Comparison of ENCODE assay signal across 11 cellular contexts in the genomic region with DNA sequence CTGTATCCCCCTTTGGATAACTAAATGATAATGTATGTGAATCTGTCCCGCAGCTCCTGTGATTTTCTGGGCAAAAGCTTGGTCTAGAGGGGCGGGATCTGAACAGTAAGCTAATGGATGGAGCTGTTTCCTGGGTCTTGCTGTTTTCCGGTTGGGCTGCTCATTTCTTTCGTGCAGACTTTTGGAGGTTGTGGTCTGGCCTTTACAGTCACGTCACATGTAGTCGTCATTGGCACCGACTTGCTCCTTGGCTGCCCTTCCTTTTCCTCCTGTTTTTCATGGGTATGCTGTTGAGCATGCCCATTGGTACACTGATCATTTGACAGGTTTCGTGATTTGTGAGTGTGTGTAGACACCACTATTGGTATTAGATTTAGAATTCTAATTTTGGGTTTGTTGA. TPM values are rescaled to one million over a fixed set of nuclear protein-coding genes. Genes with fewer than 3 reads are reported as not detected.
A peak's percentile ranks its signal among the peaks of the same experiment; 100 is the strongest.
DNase-seq lines count a peak whose midpoint lies in the region; ATAC-seq, FAIRE-seq and TF ChIP-seq lines count a peak whose summit lies in the region.
"Had no signal": no experiment of that assay in that cellular context is flagged by ENCODE, and none has a peak within 500 bp of the region (broad histone marks: within the 10 kb centered on the region; RNA-seq: fewer than 3 reads in every experiment).

No MANE protein-coding gene starts in this region.

- H3K36me3 ChIP-seq in keratinocyte (ENCODE audit: control insufficient read depth in 2 of 2, extremely low read depth in 1 of 2, insufficient read depth in 2 of 2, low read length in 2 of 2), result peaks cover 9 to 26% of the 10 kb centered on the region in 2 experiments
- peaks cover 0 to 41% of the 10 kb centered on the region in 2 donors for H3K36me3 ChIP-seq in gastroesophageal sphincter

- no peak overlapping the region for H3K27ac Mint-ChIP-seq in activated naive CD8-positive, alpha-beta T cell treated with anti-CD3 and anti-CD28 coated beads, Interleukin-2, amount 50 U/mL, for 24 hours

- peak overlapping the region; percentile 92 for H3K4me2 ChIP-seq in keratinocyte (ENCODE audit: control insufficient read depth, extremely low read depth, insufficient read depth, low read depth, low read length)

- H3K4me1 Mint-ChIP-seq in activated naive CD8-positive, alpha-beta T cell treated with anti-CD3 and anti-CD28 coated beads, Interleukin-2, amount 50 U/mL, for 24 hours, result peaks cover 65% of the 10 kb centered on the region

- no peak for TF ChIP-seq POLR2A in gastroesophageal sphincter (IDR thresholded peaks at IDR 0.05)

- H3K4me3 ChIP-seq in keratinocyte (ENCODE audit: control insufficient read depth in 2 of 3, extremely low read depth in 1 of 3, insufficient read depth in 2 of 3, low read depth in 1 of 3, low read length in 3 of 3) (no peak overlapping the region), gastroesophageal sphincter (no peak overlapping the region)
- H3K4me3 ChIP-seq: body of pancreas had no signal

- TF ChIP-seq CTCF in GM20000 (IDR thresholded peaks at IDR 0.05; ENCODE audit: extremely low read depth, missing control alignments), result no peak
- no peak for TF ChIP-seq CTCF in keratinocyte (optimal IDR thresholded peaks at IDR 0.05 in 1 of 3, IDR thresholded peaks at IDR 0.05 in 1 of 3, conservative IDR thresholded peaks at IDR 0.05 in 1 of 3; ENCODE audit: extremely low read depth in 1 of 3, insufficient read depth in 2 of 3, low read length in 3 of 3)
- no peak for TF ChIP-seq CTCF in gastroesophageal sphincter (IDR thresholded peaks at IDR 0.05)

- H3K27ac ChIP-seq in keratinocyte (ENCODE audit: control insufficient read depth, insufficient read depth, low read length), result no peak overlapping the region
- H3K27ac ChIP-seq in gastroesophageal sphincter, result no peak overlapping the region
- H3K27ac ChIP-seq: body of pancreas had no signal

- H3K4me1 ChIP-seq in keratinocyte (ENCODE audit: control insufficient read depth, extremely low read depth, insufficient read depth, low read length), result peaks cover 29% of the 10 kb centered on the region
- peaks cover 0 to 48% (median 22%) of the 10 kb centered on the region in 3 donors for H3K4me1 ChIP-seq in gastroesophageal sphincter

- H2AFZ ChIP-seq in keratinocyte (ENCODE audit: control insufficient read depth, low read length), result no peak overlapping the region

- no peak overlapping the region for H3K9ac ChIP-seq in keratinocyte (ENCODE audit: control insufficient read depth, extremely low read depth, insufficient read depth, low read length)

- H3K4me3 Mint-ChIP-seq in activated naive CD8-positive, alpha-beta T cell treated with anti-CD3 and anti-CD28 coated beads, Interleukin-2, amount 50 U/mL, for 24 hours, result peak overlapping the region; percentile 44

- peaks cover 7% of the 10 kb centered on the region for H3K9me1 ChIP-seq in keratinocyte (ENCODE audit: control insufficient read depth, extremely low read depth, insufficient read depth, low read length)

- H3K36me3 Mint-ChIP-seq in activated naive CD8-positive, alpha-beta T cell treated with anti-CD3 and anti-CD28 coated beads, Interleukin-2, amount 50 U/mL, for 24 hours (ENCODE audit: low read depth), result peaks cover 24% of the 10 kb centered on the region

- H3K27me3 Mint-ChIP-seq in activated naive CD8-positive, alpha-beta T cell treated with anti-CD3 and anti-CD28 coated beads, Interleukin-2, amount 50 U/mL, for 24 hours, result no peaks in the 10 kb centered on the region

- H3K27me3 ChIP-seq in keratinocyte (ENCODE audit: control insufficient read depth, extremely low read depth, insufficient read depth, low read length), result no peaks in the 10 kb centered on the region
- H3K27me3 ChIP-seq in gastroesophageal sphincter, result no peaks in the 10 kb centered on the region
- H3K27me3 ChIP-seq: body of pancreas, upper lobe of left lung had no signal

- H3K79me2 ChIP-seq in keratinocyte (ENCODE audit: control insufficient read depth, insufficient read depth, low read length), result peaks cover 73% of the 10 kb centered on the region

- WGBS in gastroesophageal sphincter (ENCODE audit: low coverage in 1 of 2), 2 donors, result 64% methylated on average over 7 to 8 of the region's 8 CpGs

- peaks cover 4% of the 10 kb centered on the region for H4K20me1 ChIP-seq in keratinocyte (ENCODE audit: control insufficient read depth, extremely low read depth, insufficient read depth, low read length)

- no peak for FAIRE-seq in keratinocyte (lab: Jason Lieb, UNC)

- DNase-seq in AG08396 (ENCODE audit: low spot score), result peak; percentile 32
- peak; percentile 2 for DNase-seq in GM20000 (ENCODE audit: low spot score)
- no peak for DNase-seq in activated naive CD8-positive, alpha-beta T cell treated with anti-CD3 and anti-CD28 coated beads, Interleukin-2, amount 50 U/mL, for 24 hours
- DNase-seq in keratinocyte (ENCODE audit: low read depth, low spot score), result no peak
- DNase-seq in NCI-H2171 treated with DMSO at 0.1 percent for 48 hours (lab: John Stamatoyannopoulos, UW), result no peak
- DNase-seq in medulla oblongata (ENCODE audit: extremely low spot score), result no peak
- no peak for DNase-seq in NCI-H1417 treated with DMSO at 0.1 percent for 48 hours (lab: John Stamatoyannopoulos, UW)
- DNase-seq: body of pancreas, DMS 273 treated with DMSO at 0.1 percent for 48 hours, upper lobe of left lung had no signal

- TF ChIP-seq EP300 in gastroesophageal sphincter (IDR thresholded peaks at IDR 0.05), result no peak

- no peaks in the 10 kb centered on the region for H3K9me3 Mint-ChIP-seq in activated naive CD8-positive, alpha-beta T cell treated with anti-CD3 and anti-CD28 coated beads, Interleukin-2, amount 50 U/mL, for 24 hours

- dilution Hi-C loops in keratinocyte (cut with MboI; ENCODE audit: extremely low pct_ligation_motif_present, low sequenced_read_pairs), result no loop called here

- H3K9me3 ChIP-seq in keratinocyte (ENCODE audit: control insufficient read depth, low read depth, low read length) (no peaks in the 10 kb centered on the region), gastroesophageal sphincter (no peaks in the 10 kb centered on the region)
- H3K9me3 ChIP-seq: body of pancreas, upper lobe of left lung had no signal

- ATAC-seq in activated naive CD8-positive, alpha-beta T cell treated with anti-CD3 and anti-CD28 coated beads, Interleukin-2, amount 50 U/mL, for 24 hours, result no peak
- no peak for ATAC-seq in gastroesophageal sphincter
- ATAC-seq: body of pancreas had no signal

RNA-seq across cellular contexts. Expression of gene FBH1, which starts 2.0 kb away (rescaled TPM):
- polyA plus RNA-seq in keratinocyte, result 55.9 to 70.0 TPM (median 61.8 TPM) in 3 replicates
- 78.7 TPM for polyA plus RNA-seq in keratinocyte (2011; ENCODE audit: low read depth)
- polyA plus RNA-seq in keratinocyte (2011; cell fraction: cytosol; rRNA removed), result 62.0 and 66.6 TPM in 2 replicates
- 128 and 134 TPM in 2 replicates for polyA plus RNA-seq in keratinocyte (2011; cell fraction: nucleus; rRNA removed)
- polyA plus RNA-seq in keratinocyte (2012; ENCODE audit: low replicate concordance), result 42.4 and 43.7 TPM in 2 replicates
- polyA minus RNA-seq in keratinocyte, result 132 to 146 TPM (median 141 TPM) in 3 replicates
- polyA minus RNA-seq in keratinocyte (2011; cell fraction: cytosol; rRNA and poly(A)+ RNA removed), result 88.1 TPM
- 57.0 and 97.7 TPM in 2 replicates for polyA minus RNA-seq in keratinocyte (2011; cell fraction: nucleus; rRNA and poly(A)+ RNA removed)
- 100 to 1,000 TPM in 2 of 4 donors, 10 to 100 TPM in 2; 76.2 to 108 (median 98.5) TPM for total RNA-seq in gastroesophageal sphincter

RNA-seq across cellular contexts. Expression of gene ANKRD16, which starts 2.3 kb away (rescaled TPM):
- polyA plus RNA-seq in keratinocyte, result 5.4 to 6.2 TPM (median 6.0 TPM) in 3 replicates
- polyA plus RNA-seq in keratinocyte (2011; ENCODE audit: low read depth), result 2.2 TPM
- polyA plus RNA-seq in keratinocyte (2011; cell fraction: cytosol; rRNA removed), result 2.5 and 2.7 TPM in 2 replicates
- polyA plus RNA-seq in keratinocyte (2011; cell fraction: nucleus; rRNA removed), result 6.3 and 6.6 TPM in 2 replicates
- polyA plus RNA-seq in keratinocyte (2012; ENCODE audit: low replicate concordance), result 1.6 and 4.9 TPM in 2 replicates
- 8.1 to 26.6 TPM (median 11.4 TPM) in 3 replicates for polyA minus RNA-seq in keratinocyte
- 3.1 TPM for polyA minus RNA-seq in keratinocyte (2011; cell fraction: cytosol; rRNA and poly(A)+ RNA removed)
- polyA minus RNA-seq in keratinocyte (2011; cell fraction: nucleus; rRNA and poly(A)+ RNA removed), result 5.4 and 7.4 TPM in 2 replicates
- total RNA-seq in gastroesophageal sphincter, result 1 to 10 TPM; 3.3 to 8.9 (median 5.9) TPM

Comparison
In these comparisons a context has a peak if more than half of its experiments do, and no peak if none do; other contexts are left out.
1. DNase-seq: peak in AG08396 (single experiment) and GM20000 (single experiment); none in activated naive CD8-positive, alpha-beta T cell treated with anti-CD3 and anti-CD28 coated beads, Interleukin-2, amount 50 U/mL, for 24 hours (single experiment), keratinocyte (single experiment), NCI-H2171 treated with DMSO at 0.1 percent for 48 hours (single experiment), medulla oblongata (single experiment) and NCI-H1417 treated with DMSO at 0.1 percent for 48 hours (single experiment).